In the genomic region with DNA sequence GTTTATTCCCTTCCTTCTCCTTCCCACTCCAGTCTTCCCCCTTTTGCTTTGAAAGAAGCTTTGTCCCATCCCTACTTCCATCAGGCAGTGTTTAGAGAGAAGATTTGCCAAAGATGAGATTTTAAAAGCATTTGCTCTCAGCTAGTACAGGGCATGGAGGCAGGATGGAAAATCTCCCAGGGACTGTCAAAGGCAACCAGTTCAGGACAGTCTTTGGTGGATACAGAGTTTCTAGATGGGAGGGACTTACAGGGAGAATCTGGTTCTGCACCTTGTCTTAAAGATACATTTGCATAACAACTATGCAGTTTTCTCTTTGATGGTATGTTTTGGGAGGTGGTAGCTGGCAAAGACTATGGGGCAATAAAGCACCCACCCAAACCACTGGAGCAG, we compare ENCODE assay signal across 13 cellular contexts. TPM values are rescaled to one million over a fixed set of nuclear protein-coding genes. Genes with fewer than 3 reads are reported as not detected.
DNase-seq lines count a peak whose midpoint lies in the region; TF ChIP-seq lines count a peak whose summit lies in the region.
"Had no signal": no experiment of that assay in that cellular context is flagged by ENCODE, and none has a peak within 500 bp of the region (broad histone marks: within the 10 kb centered on the region; RNA-seq: fewer than 3 reads in every experiment).

No MANE protein-coding gene starts in this region.

- H4K91ac ChIP-seq in mesenchymal stem cell (ENCODE audit: low read length): no peak overlapping the region

- H3K79me1 ChIP-seq in mesenchymal stem cell (replicated peaks; ENCODE audit: low read length, poor library complexity, severe bottlenecking): peaks cover 26% of the 10 kb centered on the region

- H2BK15ac ChIP-seq in mesenchymal stem cell (ENCODE audit: low read depth, poor library complexity, severe bottlenecking): no peak overlapping the region

- no peak overlapping the region for H2BK12ac ChIP-seq in mesenchymal stem cell (ENCODE audit: low read length in 2 of 2)

- TF ChIP-seq EP300 in stomach (IDR thresholded peaks at IDR 0.05): no peak

- H3K27me3 ChIP-seq in HUES6 (ENCODE audit: control insufficient read depth, insufficient read depth, low read length) (no peaks in the 10 kb centered on the region), mesenchymal stem cell (ENCODE audit: control insufficient read depth in 1 of 2, insufficient read depth in 1 of 2, low read length in 2 of 2) (no peaks in the 10 kb centered on the region), stomach (no peaks in the 10 kb centered on the region)
- no peaks in the 10 kb centered on the region for H3K27me3 ChIP-seq in CD4-positive, alpha-beta memory T cell (ENCODE audit: insufficient read depth, low read length)

- H3K4me1 Mint-ChIP-seq in CD4-positive, alpha-beta memory T cell: peaks cover 0 to 7% (median 2%) of the 10 kb centered on the region in 4 donors
- peaks cover 12% of the 10 kb centered on the region for H3K4me1 Mint-ChIP-seq in activated naive CD8-positive, alpha-beta T cell treated with anti-CD3 and anti-CD28 coated beads for 36 hours

- H3K4me2 ChIP-seq in mesenchymal stem cell (ENCODE audit: low read length, poor library complexity, severe bottlenecking): no peak overlapping the region

- no peaks in the 10 kb centered on the region for H3K27me3 Mint-ChIP-seq in CD4-positive, alpha-beta memory T cell
- H3K27me3 Mint-ChIP-seq in activated naive CD8-positive, alpha-beta T cell treated with anti-CD3 and anti-CD28 coated beads for 36 hours: no peaks in the 10 kb centered on the region

- no peak overlapping the region for H2AFZ ChIP-seq in mesenchymal stem cell (ENCODE audit: low read depth, low read length)

- peak overlapping the region; percentile 4 for H3K9ac ChIP-seq in HUES6 (ENCODE audit: low read length)
- peak overlapping the region; percentile 76 for H3K9ac ChIP-seq in mesenchymal stem cell (ENCODE audit: low read length)

- H3K36me3 ChIP-seq in HUES6 (ENCODE audit: control insufficient read depth, insufficient read depth, low read length): no peaks in the 10 kb centered on the region
- H3K36me3 ChIP-seq in mesenchymal stem cell (ENCODE audit: control insufficient read depth in 1 of 2, insufficient read depth in 2 of 2, low read depth in 1 of 2, low read length in 2 of 2): no peaks in the 10 kb centered on the region
- H3K36me3 ChIP-seq in stomach: no peaks in the 10 kb centered on the region
- no peaks in the 10 kb centered on the region for H3K36me3 ChIP-seq in CD4-positive, alpha-beta memory T cell (ENCODE audit: insufficient read depth, low read length)

- H3K18ac ChIP-seq in mesenchymal stem cell (ENCODE audit: low read depth in 1 of 2, low read length in 2 of 2): no peak overlapping the region

- TF ChIP-seq CTCF in coronary artery (IDR thresholded peaks at IDR 0.05): no peak
- no peak for TF ChIP-seq CTCF in stomach (IDR thresholded peaks at IDR 0.05)

- DNase-seq in coronary artery (ENCODE audit: low spot score) (no peak), mesenchymal stem cell (no peak), stomach (no peak), LoVo (ENCODE audit: low spot score) (no peak), NCI-H1092 treated with DMSO at 0.1 percent for 48 hours (lab: John Stamatoyannopoulos, UW) (no peak)
- no peak for DNase-seq in CD4-positive, alpha-beta memory T cell
- no peak for DNase-seq in activated naive CD8-positive, alpha-beta T cell treated with anti-CD3 and anti-CD28 coated beads for 36 hours
- DNase-seq: activated T-cell treated with anti-CD3 and anti-CD28 coated beads, Interleukin-2, amount 50 U/mL, for 72 hours; H7; KBM-7; stimulated activated CD4-positive, alpha-beta T cell treated with anti-CD3 and anti-CD28 coated beads, Interleukin-12 subunit alpha, Interleukin-12 subunit beta, amount 100 ng/mL, for 4 hours had no signal

- H3K4me1 ChIP-seq in HUES6 (ENCODE audit: control insufficient read depth, insufficient read depth, low read length): peaks cover 52% of the 10 kb centered on the region
- H3K4me1 ChIP-seq in mesenchymal stem cell (ENCODE audit: control insufficient read depth, insufficient read depth, low read depth, low read length): peaks cover 10% of the 10 kb centered on the region
- peaks cover 31 to 67% (median 46%) of the 10 kb centered on the region in 4 donors for H3K4me1 ChIP-seq in stomach
- no peaks in the 10 kb centered on the region for H3K4me1 ChIP-seq in CD4-positive, alpha-beta memory T cell (ENCODE audit: insufficient read depth, low read length)

- H3K4me3 Mint-ChIP-seq in CD4-positive, alpha-beta memory T cell: no peak overlapping the region
- no peak overlapping the region for H3K4me3 Mint-ChIP-seq in activated naive CD8-positive, alpha-beta T cell treated with anti-CD3 and anti-CD28 coated beads for 36 hours
- H3K4me3 Mint-ChIP-seq: activated T-cell treated with anti-CD3 and anti-CD28 coated beads, Interleukin-2, amount 50 U/mL, for 72 hours; CD14-positive monocyte had no signal

- H3K23ac ChIP-seq in mesenchymal stem cell (ENCODE audit: low read length in 2 of 2): no peak overlapping the region

- peaks cover 5% of the 10 kb centered on the region; the same call in 1 of the 2 replicates for H3K9me3 ChIP-seq in HUES6 (ENCODE audit: control insufficient read depth, insufficient read depth, low read depth, low read length)
- no peaks in the 10 kb centered on the region for H3K9me3 ChIP-seq in mesenchymal stem cell (ENCODE audit: control insufficient read depth, low read length)
- no peaks in the 10 kb centered on the region for H3K9me3 ChIP-seq in stomach
- H3K9me3 ChIP-seq in CD4-positive, alpha-beta memory T cell (ENCODE audit: control insufficient read depth in 1 of 2, low read length in 2 of 2): no peaks in the 10 kb centered on the region

- no peak overlapping the region for H3K14ac ChIP-seq in mesenchymal stem cell (ENCODE audit: low read length in 2 of 2)

- no peak overlapping the region for H2BK120ac ChIP-seq in mesenchymal stem cell (ENCODE audit: low read depth, low read length)

- H3K27ac ChIP-seq in HUES6 (ENCODE audit: low read depth, low read length): peak overlapping the region; percentile 10; the same call in 1 of the 2 replicates
- H3K27ac ChIP-seq in coronary artery: peak overlapping the region; percentile 71 to 90
- peak overlapping the region; percentile 72 for H3K27ac ChIP-seq in mesenchymal stem cell (ENCODE audit: low read length, poor library complexity, severe bottlenecking)
- H3K27ac ChIP-seq in stomach: peak overlapping the region; percentile 10 to 75 (median 71)
- H3K27ac ChIP-seq in CD4-positive, alpha-beta memory T cell (ENCODE audit: low read depth, low read length): no peak overlapping the region

- no peak overlapping the region for H4K8ac ChIP-seq in mesenchymal stem cell (ENCODE audit: low read length)

- intact Hi-C loops in stomach (cut with DNase I; ENCODE audit: low total_unique reads): no loop called here
- intact Hi-C loops in CD4-positive, alpha-beta memory T cell (cut with micrococcal nuclease): no loop called here

- no peak for TF ChIP-seq POLR2A in stomach (IDR thresholded peaks at IDR 0.05)

- H2AK5ac ChIP-seq in mesenchymal stem cell (ENCODE audit: low read length, severe bottlenecking): no peak overlapping the region

- CTCF ChIA-PET in CD4-positive, alpha-beta memory T cell (lab: Charles Lee; ENCODE audit: partially characterized antibody): interaction anchor here (1.1 to 1.8 kb wide), 2 partner anchors 12 to 26 kb away, joined by 3 to 7 read pairs; a partner anchor contains a TSS

- H3K36me3 Mint-ChIP-seq in CD4-positive, alpha-beta memory T cell: peaks cover 2 to 5% of the 10 kb centered on the region in 2 donors
- peaks cover 11% of the 10 kb centered on the region for H3K36me3 Mint-ChIP-seq in activated naive CD8-positive, alpha-beta T cell treated with anti-CD3 and anti-CD28 coated beads for 36 hours

- no peak overlapping the region for H3K27ac Mint-ChIP-seq in CD4-positive, alpha-beta memory T cell
- H3K27ac Mint-ChIP-seq in activated naive CD8-positive, alpha-beta T cell treated with anti-CD3 and anti-CD28 coated beads for 36 hours: no peak overlapping the region
- H3K27ac Mint-ChIP-seq: activated T-cell treated with anti-CD3 and anti-CD28 coated beads, Interleukin-2, amount 50 U/mL, for 72 hours had no signal

- H3K9me3 Mint-ChIP-seq in CD4-positive, alpha-beta memory T cell: peaks cover 0 to 4% (median 0%) of the 10 kb centered on the region in 8 donors
- H3K9me3 Mint-ChIP-seq in activated naive CD8-positive, alpha-beta T cell treated with anti-CD3 and anti-CD28 coated beads for 36 hours: peaks cover 1% of the 10 kb centered on the region
- H3K9me3 Mint-ChIP-seq: activated T-cell treated with anti-CD3 and anti-CD28 coated beads, Interleukin-2, amount 50 U/mL, for 72 hours; CD14-positive monocyte had no signal

- H3K4me3 ChIP-seq in HUES6 (ENCODE audit: low read depth, low read length) (0 out of 2 replicates have a peak overlapping the region, but pooled peaks have one; percentile 8), coronary artery (peak overlapping the region; percentile 49), mesenchymal stem cell (ENCODE audit: insufficient read depth in 1 of 2, low read depth in 1 of 2, low read length in 2 of 2) (peak overlapping the region in 1 of 2 experiments; percentile 47), stomach (no peak overlapping the region)
- H3K4me3 ChIP-seq in CD4-positive, alpha-beta memory T cell (ENCODE audit: low read length in 2 of 2): no peak overlapping the region

- POLR2A ChIA-PET in CD4-positive, alpha-beta memory T cell (lab: Charles Lee; ENCODE audit: partially characterized antibody): no interaction called here

- no peak overlapping the region for H2BK5ac ChIP-seq in mesenchymal stem cell (ENCODE audit: low read depth, low read length, poor library complexity, severe bottlenecking)

- H3K4ac ChIP-seq in mesenchymal stem cell (ENCODE audit: low read depth in 1 of 2, low read length in 2 of 2): no peak overlapping the region

RNA-seq across cellular contexts. Expression of a gene that starts 26.2 kb away (rescaled TPM):
- polyA plus RNA-seq in mesenchymal stem cell (2013, experiment 1 of 2): 20.1 TPM
- 23.7 TPM for polyA plus RNA-seq in mesenchymal stem cell (2013, experiment 2 of 2)
- 100 to 1,000 TPM in 2 of 5 donors, 10 to 100 TPM in 3; 26.6 to 224 (median 78.1) TPM for total RNA-seq in stomach
- polyA plus RNA-seq in stomach: 1 to 10 TPM; 8.1 to 9.7 (median 8.7) TPM
- 10 to 100 TPM; 47.0 to 49.7 TPM for total RNA-seq in CD4-positive, alpha-beta memory T cell
- 10 to 100 TPM; 22.9 to 31.9 TPM for polyA plus RNA-seq in CD4-positive, alpha-beta memory T cell
- 10 to 100 TPM; 12.7 to 14.0 TPM for total RNA-seq in activated naive CD8-positive, alpha-beta T cell treated with anti-CD3 and anti-CD28 coated beads for 36 hours

RNA-seq across cellular contexts. Expression of a gene that starts 28.3 kb away (rescaled TPM):
- 1.2 TPM for polyA plus RNA-seq in mesenchymal stem cell (2013, experiment 1 of 2)
- polyA plus RNA-seq in mesenchymal stem cell (2013, experiment 2 of 2): 1.00 TPM
- total RNA-seq in stomach: 1 to 10 TPM in 1 of 5 donors, under 1 TPM in 3, not detected in 1; 0.58 to 8.2 (median 0.81) TPM
- 1 to 10 TPM in 2 of 3 donors, under 1 TPM in 1; 0.93 to 1.7 (median 1.1) TPM for polyA plus RNA-seq in stomach
- total RNA-seq in CD4-positive, alpha-beta memory T cell: not detected
- polyA plus RNA-seq in CD4-positive, alpha-beta memory T cell: not detected
- under 1 TPM in 1 of 2 experiments, not detected in 1; 0.12 TPM for total RNA-seq in activated naive CD8-positive, alpha-beta T cell treated with anti-CD3 and anti-CD28 coated beads for 36 hours
- polyA plus RNA-seq: CD14-positive monocyte had no signal

Comparison
In these comparisons a context has a peak if more than half of its experiments do, and no peak if none do; other contexts are left out.
1. H3K4me3 ChIP-seq: peak in HUES6 (single experiment) and coronary artery (single experiment); none in stomach (0 of 4) and CD4-positive, alpha-beta memory T cell (0 of 2).